In the genomic region with DNA sequence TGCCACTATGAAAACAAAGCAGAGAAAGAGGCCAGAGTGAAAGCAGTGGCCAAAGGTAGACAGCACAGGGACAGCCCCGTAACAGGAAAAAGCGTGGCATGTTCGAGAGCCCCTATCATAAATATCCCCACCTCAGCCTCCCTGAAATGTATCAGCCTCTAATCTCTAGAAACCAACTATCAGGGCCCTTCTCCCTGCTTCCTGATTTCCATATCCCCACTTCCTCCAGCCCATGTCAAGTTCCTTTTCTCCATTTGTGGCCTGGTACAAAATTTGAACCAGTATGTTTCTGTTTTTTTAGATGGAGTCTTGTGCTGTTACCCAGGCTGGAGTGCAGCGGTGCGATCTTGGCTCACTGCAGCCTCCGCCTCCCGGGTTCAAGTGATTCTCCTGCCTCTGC, we compare ENCODE assay signal across 23 cellular contexts. TPM values are rescaled to one million over a fixed set of nuclear protein-coding genes. Genes with fewer than 3 reads are reported as not detected.
DNase-seq lines count a peak whose midpoint lies in the region; FAIRE-seq and TF ChIP-seq lines count a peak whose summit lies in the region.
"Had no signal": no experiment of that assay in that cellular context is flagged by ENCODE, and none has a peak within 500 bp of the region (broad histone marks: within the 10 kb centered on the region; RNA-seq: fewer than 3 reads in every experiment).

No MANE protein-coding gene starts in this region.

- intact Hi-C loops in testis (cut with DNase I; ENCODE audit: low total_unique reads), result no loop called here

- TF ChIP-seq POLR2A in testis (IDR thresholded peaks at IDR 0.05), result no peak

- FAIRE-seq in GM19239 (lab: Jason Lieb, UNC), result no peak
- FAIRE-seq: D721Med, G401.6, GM12878 had no signal

- H3K36me3 ChIP-seq in testis (ENCODE audit: low read depth, missing control alignments), result no peaks in the 10 kb centered on the region
- H3K36me3 ChIP-seq: BE2C, HAP-1, Peyer's patch had no signal

- WGBS in testis, 2 donors, result 88 to 98% methylated on average over 7 of the region's 7 CpGs

- no peaks in the 10 kb centered on the region for H3K4me1 ChIP-seq in testis
- H3K4me1 ChIP-seq: BE2C, HAP-1 had no signal

- no peaks in the 10 kb centered on the region for H3K9me3 ChIP-seq in testis
- H3K9me3 ChIP-seq: BE2C, HAP-1, Peyer's patch, SK-N-SH had no signal

- H3K27ac ChIP-seq in testis, result no peak overlapping the region
- H3K27ac ChIP-seq: KMS-11, Peyer's patch had no signal

- no peak overlapping the region for H3K4me3 ChIP-seq in testis
- H3K4me3 ChIP-seq: GM12878, HAP-1, Peyer's patch had no signal

- DNase-seq in GDM1 (lab: John Stamatoyannopoulos, UW), result peak; percentile 42
- DNase-seq in MV-4-11 (lab: John Stamatoyannopoulos, UW), result peak; percentile 72
- peak; percentile 14 for DNase-seq in UCSD-AML1 (lab: John Stamatoyannopoulos, UW; ENCODE audit: unreplicated experiment)
- no peak for DNase-seq in testis
- DNase-seq in middle frontal gyrus (ENCODE audit: extremely low spot score, low spot score), result no peak
- DNase-seq in GM19239 (ENCODE audit: insufficient read length, low spot score), result no peak
- DNase-seq in AG08396 (ENCODE audit: low spot score), result no peak
- DNase-seq: BE2C, GOT3, IMR-90, NCI-H1105 treated with DMSO at 0.1 percent for 48 hours, NCI-H2029, NCI-H526 treated with DMSO at 0.1 percent for 48 hours, OCI-M1, Peyer's patch, SHP77 treated with DMSO at 0.1 percent for 48 hours, SK-N-SH, T-helper 17 cell had no signal

- no peaks in the 10 kb centered on the region for H3K27me3 ChIP-seq in testis
- H3K27me3 ChIP-seq: BE2C, Peyer's patch had no signal

- TF ChIP-seq CTCF in testis (IDR thresholded peaks at IDR 0.05), result no peak

RNA-seq across cellular contexts. Expression of gene DEPDC4, which starts 16.9 kb away (rescaled TPM):
- total RNA-seq in testis, result 1 to 10 TPM; 5.0 to 8.0 TPM
- 6.7 TPM for polyA plus RNA-seq in testis (ENCODE audit: insufficient read depth, low read depth, low replicate concordance)
- total RNA-seq: T-helper 17 cell had no signal

RNA-seq across cellular contexts. Expression of gene SCYL2, which starts 17.0 kb away (rescaled TPM):
- 10 to 100 TPM; 49.0 to 75.4 TPM for total RNA-seq in testis
- 23.1 TPM for polyA plus RNA-seq in testis (ENCODE audit: insufficient read depth, low read depth, low replicate concordance)

RNA-seq across cellular contexts. Expression of gene ACTR6, which starts 49.3 kb away (rescaled TPM):
- total RNA-seq in testis, result 10 to 100 TPM; 11.4 to 17.6 TPM
- 38.1 TPM for polyA plus RNA-seq in testis (ENCODE audit: insufficient read depth, low read depth, low replicate concordance)

Comparison
In these comparisons a context has a peak if more than half of its experiments do, and no peak if none do; other contexts are left out.
1. DNase-seq: peak in GDM1 (single experiment), MV-4-11 (single experiment) and UCSD-AML1 (single experiment); none in testis (single experiment), middle frontal gyrus (single experiment), GM19239 (single experiment) and AG08396 (single experiment).